In genomic region chr5:1798589-1798988, GRCh38 we compare ENCODE assay signal across 8 cellular contexts. TPM values are rescaled to one million over a fixed set of nuclear protein-coding genes. Genes with fewer than 3 reads are reported as not detected.
DNase-seq lines count a peak whose midpoint lies in the region; ATAC-seq and TF ChIP-seq lines count a peak whose summit lies in the region.
"Not testable (repeated sequence)": the region's sequence is repeated elsewhere in the genome, so short reads cannot be mapped to it uniquely, and the experiment has no call there.

No MANE protein-coding gene starts in this region.

- POLR2A ChIA-PET in HEK293 (lab: Yijun Ruan, JAX), result interaction anchor here (1.1 to 1.2 kb wide), 3 partner anchors 9 to 10 kb away, joined by 4 to 5 read pairs (median 5); no protein-coding TSS in a partner anchor

- H3K9me3 Mint-ChIP-seq in activated naive CD4-positive, alpha-beta T cell treated with anti-CD3 and anti-CD28 coated beads, Interleukin-2, amount 50 U/mL, for 24 hours; effector memory CD8-positive, alpha-beta T cell; natural killer cell treated with Interleukin-12 subunit alpha and Interleukin-12 subunit beta and Interleukin-15 and Interleukin-18, amount 100 ng/mL, for 72 hours; stimulated activated memory B cell treated with anti-CD40 and anti-IgM and Interleukin-4, amounts not matched to agents 10 μg/mL and 1 μg/mL and 100 μg/mL, for 72 hours: not testable (repeated sequence)

- H3K9ac ChIP-seq in iPS-15b (ENCODE audit: low read depth, low read length), result peak overlapping the region; percentile 27

- peaks cover 15% of the 10 kb centered on the region for H3K36me3 Mint-ChIP-seq in activated naive CD4-positive, alpha-beta T cell treated with anti-CD3 and anti-CD28 coated beads, Interleukin-2, amount 50 U/mL, for 24 hours
- H3K36me3 Mint-ChIP-seq in effector memory CD8-positive, alpha-beta T cell (ENCODE audit: insufficient read depth), result peaks cover 56% of the 10 kb centered on the region
- not testable (repeated sequence) for H3K36me3 Mint-ChIP-seq in natural killer cell treated with Interleukin-12 subunit alpha and Interleukin-12 subunit beta and Interleukin-15 and Interleukin-18, amount 100 ng/mL, for 72 hours
- H3K36me3 Mint-ChIP-seq in stimulated activated memory B cell treated with anti-CD40 and anti-IgM and Interleukin-4, amounts not matched to agents 10 μg/mL and 1 μg/mL and 100 μg/mL, for 72 hours, result peaks cover 44% of the 10 kb centered on the region

- H3K4me3 ChIP-seq in AG09309 (ENCODE audit: control insufficient read depth, low read depth, low read length), result peak overlapping the region; percentile 77
- H3K4me3 ChIP-seq in HEK293 (ENCODE audit: low read depth, low read length), result peak overlapping the region; percentile 97
- peak overlapping the region; percentile 92 for H3K4me3 ChIP-seq in SJSA1
- H3K4me3 ChIP-seq in iPS-15b (ENCODE audit: low read depth, low read length), result peak overlapping the region; percentile 91

- not testable (repeated sequence) for DNase-seq in AG09309 (ENCODE audit: low read depth); SJSA1 (ENCODE audit: low read depth in 1 of 2, low spot score in 2 of 2); effector memory CD8-positive, alpha-beta T cell
- peak; percentile 39 for DNase-seq in natural killer cell treated with Interleukin-12 subunit alpha and Interleukin-12 subunit beta and Interleukin-15 and Interleukin-18, amount 100 ng/mL, for 72 hours (ENCODE audit: low spot score)

- peaks cover 15 to 43% of the 10 kb centered on the region in 2 experiments; a peak in 2 of 3 replicates for H3K36me3 ChIP-seq in HEK293 (ENCODE audit: control insufficient read depth in 2 of 2, insufficient read depth in 1 of 2, low read length in 2 of 2)
- H3K36me3 ChIP-seq in SJSA1, result peaks cover 55% of the 10 kb centered on the region
- peaks cover 27% of the 10 kb centered on the region for H3K36me3 ChIP-seq in iPS-15b (ENCODE audit: control insufficient read depth, insufficient read depth, low read length)

- H3K4me3 Mint-ChIP-seq in activated naive CD4-positive, alpha-beta T cell treated with anti-CD3 and anti-CD28 coated beads, Interleukin-2, amount 50 U/mL, for 24 hours, result peak overlapping the region; percentile 87
- peak overlapping the region; percentile 87 to 97 for H3K4me3 Mint-ChIP-seq in effector memory CD8-positive, alpha-beta T cell
- H3K4me3 Mint-ChIP-seq in natural killer cell treated with Interleukin-12 subunit alpha and Interleukin-12 subunit beta and Interleukin-15 and Interleukin-18, amount 100 ng/mL, for 72 hours, result peak overlapping the region; percentile 99
- peak overlapping the region; percentile 99 for H3K4me3 Mint-ChIP-seq in stimulated activated memory B cell treated with anti-CD40 and anti-IgM and Interleukin-4, amounts not matched to agents 10 μg/mL and 1 μg/mL and 100 μg/mL, for 72 hours

- H3K27ac Mint-ChIP-seq in activated naive CD4-positive, alpha-beta T cell treated with anti-CD3 and anti-CD28 coated beads, Interleukin-2, amount 50 U/mL, for 24 hours, result peak overlapping the region; percentile 72
- peak overlapping the region; percentile 95 to 97 for H3K27ac Mint-ChIP-seq in effector memory CD8-positive, alpha-beta T cell
- H3K27ac Mint-ChIP-seq in natural killer cell treated with Interleukin-12 subunit alpha and Interleukin-12 subunit beta and Interleukin-15 and Interleukin-18, amount 100 ng/mL, for 72 hours, result peak overlapping the region; percentile 83 to 95
- H3K27ac Mint-ChIP-seq in stimulated activated memory B cell treated with anti-CD40 and anti-IgM and Interleukin-4, amounts not matched to agents 10 μg/mL and 1 μg/mL and 100 μg/mL, for 72 hours, result peak overlapping the region; percentile 88

- H3K27me3 ChIP-seq in SJSA1 (replicated peaks); iPS-15b (ENCODE audit: control insufficient read depth, insufficient read depth, low read length): not testable (repeated sequence)

- not testable (repeated sequence) for TF ChIP-seq CTCF in AG09309 (IDR thresholded peaks at IDR 0.05; ENCODE audit: control insufficient read depth, insufficient read depth, low read depth, low read length, missing control alignments); HEK293 (tag by site-specific recombination; IDR thresholded peaks at IDR 0.05)

- ATAC-seq in effector memory CD8-positive, alpha-beta T cell (replicated peaks); natural killer cell treated with Interleukin-12 subunit alpha and Interleukin-12 subunit beta and Interleukin-15 and Interleukin-18, amount 100 ng/mL, for 72 hours; stimulated activated memory B cell treated with anti-CD40 and anti-IgM and Interleukin-4, amounts not matched to agents 10 μg/mL and 1 μg/mL and 100 μg/mL, for 72 hours: not testable (repeated sequence)

- not testable (repeated sequence) for H3K4me1 ChIP-seq in HEK293 (ENCODE audit: control insufficient read depth, insufficient read depth, low read length); iPS-15b (ENCODE audit: control insufficient read depth, insufficient read depth, low read length)
- H3K4me1 ChIP-seq in SJSA1 (replicated peaks), result peaks cover 39% of the 10 kb centered on the region

- peaks cover 66% of the 10 kb centered on the region for H3K4me1 Mint-ChIP-seq in activated naive CD4-positive, alpha-beta T cell treated with anti-CD3 and anti-CD28 coated beads, Interleukin-2, amount 50 U/mL, for 24 hours
- peaks cover 49 to 58% of the 10 kb centered on the region in 2 donors for H3K4me1 Mint-ChIP-seq in effector memory CD8-positive, alpha-beta T cell (ENCODE audit: low read depth in 2 of 2)
- peaks cover 31 to 42% of the 10 kb centered on the region in 2 donors for H3K4me1 Mint-ChIP-seq in natural killer cell treated with Interleukin-12 subunit alpha and Interleukin-12 subunit beta and Interleukin-15 and Interleukin-18, amount 100 ng/mL, for 72 hours (ENCODE audit: low read depth in 2 of 2)
- H3K4me1 Mint-ChIP-seq in stimulated activated memory B cell treated with anti-CD40 and anti-IgM and Interleukin-4, amounts not matched to agents 10 μg/mL and 1 μg/mL and 100 μg/mL, for 72 hours, result peaks cover 69% of the 10 kb centered on the region

- peak overlapping the region; percentile 87; the same call in 1 of the 2 replicates for H3K27ac ChIP-seq in HEK293 (ENCODE audit: extremely low read depth, low read depth, low read length)
- H3K27ac ChIP-seq in SJSA1, result not testable (repeated sequence)

- CTCF ChIA-PET in HEK293 (lab: Yijun Ruan, JAX), result interaction anchor here (0.6 to 1.3 kb wide), 4 partner anchors 35 to 285 kb away, joined by 3 to 4 read pairs (median 4); no protein-coding TSS in a partner anchor

- H3K9me3 ChIP-seq in HEK293 (ENCODE audit: control insufficient read depth, insufficient read depth, low read depth, low read length); SJSA1 (replicated peaks); iPS-15b (ENCODE audit: control insufficient read depth, insufficient read depth, low read length): not testable (repeated sequence)

- H3K27me3 Mint-ChIP-seq in activated naive CD4-positive, alpha-beta T cell treated with anti-CD3 and anti-CD28 coated beads, Interleukin-2, amount 50 U/mL, for 24 hours; effector memory CD8-positive, alpha-beta T cell; natural killer cell treated with Interleukin-12 subunit alpha and Interleukin-12 subunit beta and Interleukin-15 and Interleukin-18, amount 100 ng/mL, for 72 hours; stimulated activated memory B cell treated with anti-CD40 and anti-IgM and Interleukin-4, amounts not matched to agents 10 μg/mL and 1 μg/mL and 100 μg/mL, for 72 hours: not testable (repeated sequence)

RNA-seq across cellular contexts. Expression of gene MRPL36, which starts 1.0 kb away (rescaled TPM):
- 72.8 and 96.3 TPM in 2 replicates for total RNA-seq in SJSA1 (2014; rRNA removed; shearing (Covaris generic))
- 10 to 100 TPM; 45.3 to 62.7 TPM for total RNA-seq in natural killer cell treated with Interleukin-12 subunit alpha and Interleukin-12 subunit beta and Interleukin-15 and Interleukin-18, amount 100 ng/mL, for 72 hours

RNA-seq across cellular contexts. Expression of gene NDUFS6, which starts 2.6 kb away (rescaled TPM):
- total RNA-seq in SJSA1 (2014; rRNA removed; shearing (Covaris generic)), result 131 and 134 TPM in 2 replicates
- total RNA-seq in natural killer cell treated with Interleukin-12 subunit alpha and Interleukin-12 subunit beta and Interleukin-15 and Interleukin-18, amount 100 ng/mL, for 72 hours, result 10 to 100 TPM; 25.3 to 35.5 TPM
